In the genomic region with DNA sequence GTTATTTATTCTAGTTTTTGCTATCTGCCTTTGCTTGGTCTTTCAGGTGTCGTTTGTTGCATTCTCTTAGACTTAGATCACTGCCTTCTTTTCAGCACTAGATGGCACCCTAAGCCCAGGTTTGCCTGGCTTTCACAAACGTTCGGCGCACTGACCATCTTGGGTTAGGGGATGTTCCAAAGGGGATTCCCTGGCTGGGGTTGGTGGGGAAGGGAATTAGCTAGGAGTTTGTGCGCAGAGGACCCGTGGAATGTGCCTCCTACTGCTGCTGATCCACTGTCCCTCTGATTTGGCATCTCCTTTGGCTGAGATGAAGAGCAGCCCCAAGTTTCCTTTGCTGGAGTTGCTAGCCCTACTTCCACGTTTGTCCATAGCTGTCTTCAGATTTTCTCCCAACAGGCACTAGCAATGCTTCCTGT, we compare ENCODE assay signal across 8 cellular contexts. TPM values are rescaled to one million over a fixed set of nuclear protein-coding genes. Genes with fewer than 3 reads are reported as not detected.
DNase-seq lines count a peak whose midpoint lies in the region; ATAC-seq and TF ChIP-seq lines count a peak whose summit lies in the region.

No MANE protein-coding gene starts in this region.

- TF ChIP-seq POLR2A in ovary (IDR thresholded peaks at IDR 0.05) = no peak

- peak; percentile 3 for DNase-seq in NK-92 treated with Interleukin-12 subunit alpha and Interleukin-12 subunit beta, amount 100 ng/mL, for 24 hours (lab: John Stamatoyannopoulos, UW)
- DNase-seq in NK-92 (lab: John Stamatoyannopoulos, UW; ENCODE audit: unreplicated experiment) = no peak
- DNase-seq in NCI-H345 (lab: John Stamatoyannopoulos, UW) = peak; percentile 54
- peak; percentile 34 for DNase-seq in activated CD4-positive, alpha-beta T cell treated with anti-CD3 and anti-CD28 coated beads, Interleukin-2, amount 50 U/mL, for 1 hour
- peak; percentile 59 for DNase-seq in epithelial cell of esophagus (ENCODE audit: low read depth)
- no peak for DNase-seq in natural killer cell
- no peak for DNase-seq in ovary

- H3K4me3 ChIP-seq in epithelial cell of esophagus (ENCODE audit: low read length) (no peak overlapping the region), ovary (no peak overlapping the region)

- H3K9me3 Mint-ChIP-seq in natural killer cell = no peaks in the 10 kb centered on the region

- no peak overlapping the region for H3K4me3 Mint-ChIP-seq in natural killer cell

- 46 to 55% (median 55%) methylated on average over 7 of the region's 7 CpGs for WGBS in ovary, 3 donors

- no peaks in the 10 kb centered on the region for H3K4me1 ChIP-seq in ovary (ENCODE audit: insufficient read depth)

- TF ChIP-seq EP300 in ovary (IDR thresholded peaks at IDR 0.05) = no peak

- H3K27me3 ChIP-seq in ovary = no peaks in the 10 kb centered on the region

- H3K36me3 Mint-ChIP-seq in natural killer cell = no peaks in the 10 kb centered on the region

- intact Hi-C loops in natural killer cell (cut with micrococcal nuclease) = no loop called here
- intact Hi-C loops in ovary (cut with DNase I) = no loop called here

- TF ChIP-seq CTCF in epithelial cell of esophagus (IDR thresholded peaks at IDR 0.05; ENCODE audit: insufficient read depth, low read depth, low read length, missing control alignments) (peak; percentile 91), natural killer cell (IDR thresholded peaks at IDR 0.05) (peak; percentile 61), ovary (IDR thresholded peaks at IDR 0.05) (no peak)

- H3K27ac Mint-ChIP-seq in natural killer cell = no peak overlapping the region

- no peaks in the 10 kb centered on the region for H3K9me3 ChIP-seq in ovary

- H3K4me1 Mint-ChIP-seq in natural killer cell = peaks cover 33 to 44% of the 10 kb centered on the region in 2 donors

- no peaks in the 10 kb centered on the region for H3K36me3 ChIP-seq in ovary

- ATAC-seq in HG02885 (IDR thresholded peaks at IDR 0.05; ENCODE audit: poor library complexity, unreplicated experiment) = peak; percentile 71
- peak; percentile 42 to 66 (median 60) for ATAC-seq in natural killer cell

- no peaks in the 10 kb centered on the region for H3K27me3 Mint-ChIP-seq in natural killer cell (ENCODE audit: low read depth in 2 of 2)

- no peak overlapping the region for H3K27ac ChIP-seq in ovary

RNA-seq across cellular contexts. Expression of a gene that starts 33.9 kb away (rescaled TPM):
- total RNA-seq in natural killer cell = 1 to 10 TPM; 3.4 to 4.9 (median 4.8) TPM
- 100 to 1,000 TPM in 1 of 7 donors, 10 to 100 TPM in 6; 48.3 to 113 (median 88.9) TPM for total RNA-seq in ovary
- polyA plus RNA-seq in ovary = 100 to 1,000 TPM in 1 of 2 donors, 10 to 100 TPM in 1; 83.2 to 175 TPM

Comparison
In these comparisons a context has a peak if more than half of its experiments do, and no peak if none do; other contexts are left out.
1. DNase-seq: peak in NK-92 treated with Interleukin-12 subunit alpha and Interleukin-12 subunit beta, amount 100 ng/mL, for 24 hours (single experiment), NCI-H345 (single experiment), activated CD4-positive, alpha-beta T cell treated with anti-CD3 and anti-CD28 coated beads, Interleukin-2, amount 50 U/mL, for 1 hour (single experiment) and epithelial cell of esophagus (single experiment); none in NK-92 (single experiment), natural killer cell (single experiment) and ovary (0 of 5).
2. CTCF ChIP-seq: peak in epithelial cell of esophagus (single experiment) and natural killer cell (single experiment); none in ovary (0 of 3).
3. RNA of a gene that starts 33.9 kb away (total RNA-seq): 48.3 to 113 TPM in ovary; 3.4 to 4.9 TPM in natural killer cell; every median in the first group is over 4 times any median in the second.